ENCODE assay signal across 23 cellular contexts in the genomic region with DNA sequence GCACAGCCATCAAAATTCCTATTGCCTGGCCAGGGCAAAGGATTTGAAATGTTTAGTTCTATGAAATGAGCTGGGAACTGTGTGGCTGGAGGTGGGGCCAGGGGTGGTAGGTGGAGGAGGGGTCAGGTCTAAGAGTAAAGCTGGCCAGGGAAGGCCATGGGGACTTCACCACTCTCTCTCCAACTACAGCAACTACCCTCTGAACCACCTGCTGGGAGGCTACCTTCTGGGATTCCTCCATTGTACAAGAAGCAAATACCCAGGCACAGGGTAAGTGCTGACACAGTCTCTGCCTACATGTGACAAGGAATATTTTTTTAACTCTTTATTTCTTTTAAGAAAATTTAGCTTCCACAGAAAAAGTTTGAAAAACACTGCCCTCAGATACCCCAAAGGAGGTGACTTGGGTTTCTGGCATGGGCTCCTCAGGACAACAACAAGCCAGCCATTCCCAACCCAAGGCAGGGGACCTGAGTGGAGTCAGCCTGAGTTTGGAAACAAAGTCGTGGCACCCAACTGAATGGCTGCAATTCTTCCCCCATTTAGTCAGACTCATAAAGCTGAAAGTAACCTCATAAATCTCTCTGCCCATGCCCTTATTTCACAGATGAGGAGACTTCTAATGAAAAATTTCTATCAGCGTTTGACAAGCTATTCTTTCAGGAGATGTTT.
A peak's percentile ranks its signal among the peaks of the same experiment; 100 is the strongest.
DNase-seq lines count a peak whose midpoint lies in the region; ATAC-seq lines count a peak whose summit lies in the region.
"Had no signal": no experiment of that assay in that cellular context is flagged by ENCODE, and none has a peak within 500 bp of the region (broad histone marks: within the 10 kb centered on the region; RNA-seq: fewer than 3 reads in every experiment).

No MANE protein-coding gene starts in this region.

- DNase-seq in M059J (ENCODE audit: low read depth) = peak; percentile 70
- no peak for DNase-seq in activated naive CD8-positive, alpha-beta T cell treated with anti-CD3 and anti-CD28 coated beads, Interleukin-2, amount 50 U/mL, for 24 hours
- DNase-seq in CD4-positive, alpha-beta memory T cell = no peak
- DNase-seq: activated naive CD4-positive, alpha-beta T cell; aorta; COR-L47; effector memory CD4-positive, alpha-beta T cell; esophagus squamous epithelium; left cardiac atrium; mesenchymal stem cell; naive B cell; NCI-H1417 treated with DMSO at 0.1 percent for 48 hours; NCI-H524 treated with DMSO at 0.1 percent for 48 hours; ovary; right lobe of liver; SHP77; thyroid gland had no signal

- peaks cover 60% of the 10 kb centered on the region for H3K36me3 Mint-ChIP-seq in activated naive CD8-positive, alpha-beta T cell treated with anti-CD3 and anti-CD28 coated beads, Interleukin-2, amount 50 U/mL, for 24 hours (ENCODE audit: low read depth)
- peaks cover 0 to 1% of the 10 kb centered on the region in 2 donors for H3K36me3 Mint-ChIP-seq in CD4-positive, alpha-beta memory T cell
- H3K36me3 Mint-ChIP-seq: naive B cell had no signal

- H3K9me3 Mint-ChIP-seq in activated naive CD8-positive, alpha-beta T cell treated with anti-CD3 and anti-CD28 coated beads, Interleukin-2, amount 50 U/mL, for 24 hours = no peaks in the 10 kb centered on the region
- H3K9me3 Mint-ChIP-seq in CD4-positive, alpha-beta memory T cell = peaks cover 0 to 2% (median 0%) of the 10 kb centered on the region in 8 donors
- H3K9me3 Mint-ChIP-seq: stimulated activated effector memory CD8-positive, alpha-beta T cell treated with anti-CD3 and anti-CD28 coated beads, Interleukin-12 subunit alpha, Interleukin-12 subunit beta, amount 100 ng/mL, for 72 hours had no signal

- intact Hi-C loops in CD4-positive, alpha-beta memory T cell (cut with micrococcal nuclease) = no loop called here

- no peaks in the 10 kb centered on the region for H3K9me3 ChIP-seq in CD4-positive, alpha-beta memory T cell (ENCODE audit: control insufficient read depth in 1 of 2, low read length in 2 of 2)
- H3K9me3 ChIP-seq: esophagus squamous epithelium, ovary, right lobe of liver, thyroid gland had no signal

- H3K27me3 Mint-ChIP-seq in activated naive CD8-positive, alpha-beta T cell treated with anti-CD3 and anti-CD28 coated beads, Interleukin-2, amount 50 U/mL, for 24 hours = no peaks in the 10 kb centered on the region
- no peaks in the 10 kb centered on the region for H3K27me3 Mint-ChIP-seq in CD4-positive, alpha-beta memory T cell
- H3K27me3 Mint-ChIP-seq: B cell had no signal

- peak; percentile 27 for ATAC-seq in GM18502 (IDR thresholded peaks at IDR 0.05; ENCODE audit: poor library complexity, unreplicated experiment)
- peak; percentile 39 for ATAC-seq in GM19463 (IDR thresholded peaks at IDR 0.05; ENCODE audit: unreplicated experiment)
- no peak for ATAC-seq in activated naive CD8-positive, alpha-beta T cell treated with anti-CD3 and anti-CD28 coated beads, Interleukin-2, amount 50 U/mL, for 24 hours
- no peak for ATAC-seq in HG02571 (IDR thresholded peaks at IDR 0.05; ENCODE audit: unreplicated experiment)
- ATAC-seq in GM19328 (IDR thresholded peaks at IDR 0.05; ENCODE audit: unreplicated experiment) = no peak
- ATAC-seq: left cardiac atrium; right lobe of liver; stimulated activated effector memory CD8-positive, alpha-beta T cell treated with anti-CD3 and anti-CD28 coated beads, Interleukin-12 subunit alpha, Interleukin-12 subunit beta, amount 100 ng/mL, for 72 hours had no signal

- H3K4me3 ChIP-seq in CD4-positive, alpha-beta memory T cell (ENCODE audit: low read length in 2 of 2) = no peak overlapping the region
- H3K4me3 ChIP-seq: esophagus squamous epithelium, ovary, right lobe of liver, thyroid gland had no signal

- no peak overlapping the region for H3K4me3 Mint-ChIP-seq in activated naive CD8-positive, alpha-beta T cell treated with anti-CD3 and anti-CD28 coated beads, Interleukin-2, amount 50 U/mL, for 24 hours
- H3K4me3 Mint-ChIP-seq in CD4-positive, alpha-beta memory T cell = peak overlapping the region in 1 of 8 donors; percentile 4
- H3K4me3 Mint-ChIP-seq: B cell; naive B cell; stimulated activated effector memory CD8-positive, alpha-beta T cell treated with anti-CD3 and anti-CD28 coated beads, Interleukin-12 subunit alpha, Interleukin-12 subunit beta, amount 100 ng/mL, for 72 hours had no signal

- no peak overlapping the region for H3K27ac ChIP-seq in CD4-positive, alpha-beta memory T cell (ENCODE audit: low read depth, low read length)
- H3K27ac ChIP-seq: esophagus squamous epithelium, ovary, right lobe of liver, thyroid gland had no signal

- no peaks in the 10 kb centered on the region for H3K36me3 ChIP-seq in CD4-positive, alpha-beta memory T cell (ENCODE audit: insufficient read depth, low read length)
- H3K36me3 ChIP-seq: esophagus squamous epithelium, ovary, right lobe of liver, thyroid gland had no signal

- H3K4me1 ChIP-seq in CD4-positive, alpha-beta memory T cell (ENCODE audit: insufficient read depth, low read length) = peaks cover 48% of the 10 kb centered on the region
- H3K4me1 ChIP-seq: right lobe of liver had no signal

- CTCF ChIA-PET in CD4-positive, alpha-beta memory T cell (lab: Charles Lee; ENCODE audit: partially characterized antibody) = interaction anchor here (0.8 to 1.5 kb wide), 4 partner anchors 12 to 57 kb away, joined by 3 to 5 read pairs (median 4); no protein-coding TSS in a partner anchor

- no peaks in the 10 kb centered on the region for H3K27me3 ChIP-seq in CD4-positive, alpha-beta memory T cell (ENCODE audit: insufficient read depth, low read length)
- H3K27me3 ChIP-seq: ovary, thyroid gland had no signal

- H3K27ac Mint-ChIP-seq in activated naive CD8-positive, alpha-beta T cell treated with anti-CD3 and anti-CD28 coated beads, Interleukin-2, amount 50 U/mL, for 24 hours = peak overlapping the region; percentile 86
- peak overlapping the region in 3 of 7 donors; percentile 39 to 47 (median 43) for H3K27ac Mint-ChIP-seq in CD4-positive, alpha-beta memory T cell
- H3K27ac Mint-ChIP-seq: B cell; naive B cell; stimulated activated effector memory CD8-positive, alpha-beta T cell treated with anti-CD3 and anti-CD28 coated beads, Interleukin-12 subunit alpha, Interleukin-12 subunit beta, amount 100 ng/mL, for 72 hours had no signal

- peaks cover 85% of the 10 kb centered on the region for H3K4me1 Mint-ChIP-seq in activated naive CD8-positive, alpha-beta T cell treated with anti-CD3 and anti-CD28 coated beads, Interleukin-2, amount 50 U/mL, for 24 hours
- H3K4me1 Mint-ChIP-seq in CD4-positive, alpha-beta memory T cell = peaks cover 24 to 65% (median 39%) of the 10 kb centered on the region in 4 donors

- POLR2A ChIA-PET in CD4-positive, alpha-beta memory T cell (lab: Charles Lee; ENCODE audit: partially characterized antibody) = interaction anchor here (1.2 to 3.2 kb wide), 6 partner anchors 8 to 23 kb away, joined by 3 to 15 read pairs (median 4); no protein-coding TSS in a partner anchor

Comparison
In these comparisons a context has a peak if more than half of its experiments do, and no peak if none do; other contexts are left out.
1. ATAC-seq: peak in GM18502 (single experiment) and GM19463 (single experiment); none in activated naive CD8-positive, alpha-beta T cell treated with anti-CD3 and anti-CD28 coated beads, Interleukin-2, amount 50 U/mL, for 24 hours (single experiment), HG02571 (single experiment) and GM19328 (single experiment).